In genomic region chr13:99894835-99895427, GRCh38 we compare ENCODE assay signal across 11 cellular contexts.
DNase-seq lines count a peak whose midpoint lies in the region; ATAC-seq, FAIRE-seq and TF ChIP-seq lines count a peak whose summit lies in the region.
"Had no signal": no experiment of that assay in that cellular context is flagged by ENCODE, and none has a peak within 500 bp of the region (broad histone marks: within the 10 kb centered on the region; RNA-seq: fewer than 3 reads in every experiment).

No MANE protein-coding gene starts in this region.

- H3K27ac Mint-ChIP-seq in GM23338, result no peak overlapping the region

- peak overlapping the region; percentile 66 for H3K4me3 Mint-ChIP-seq in GM23338

- no peaks in the 10 kb centered on the region for H3K9me3 Mint-ChIP-seq in GM23338

- H3K4me1 Mint-ChIP-seq in GM23338, result peaks cover 57% of the 10 kb centered on the region

- POLR2A ChIA-PET in A549 (lab: Yijun Ruan, JAX), result no interaction called here

- H3K79me2 ChIP-seq in GM23338 (replicated peaks; ENCODE audit: insufficient read depth), result no peaks in the 10 kb centered on the region

- DNase-seq in A549 (ENCODE audit: low read depth in 1 of 2, low spot score in 1 of 2), result no peak
- DNase-seq in GM23338 (ENCODE audit: low spot score), result peak; percentile 74
- DNase-seq in coronary artery (ENCODE audit: low spot score), result no peak
- no peak for DNase-seq in urothelium cell line (ENCODE audit: low spot score)
- no peak for DNase-seq in T-helper 9 cell
- DNase-seq: NCI-H510A treated with DMSO at 0.1 percent for 48 hours had no signal

- no peaks in the 10 kb centered on the region for H3K36me3 Mint-ChIP-seq in GM23338 (ENCODE audit: low read depth)

- TF ChIP-seq POLR2A in A549 (IDR thresholded peaks at IDR 0.05; ENCODE audit: low read length), result no peak

- H3K4me3 ChIP-seq in A549 (peak overlapping the region; percentile 28; the same call in 1 of the 3 replicates), GM23338 (peak overlapping the region; percentile 74), coronary artery (peak overlapping the region; percentile 68), mucosa of stomach (ENCODE audit: low read length) (peak overlapping the region; percentile 46)

- H4K20me1 ChIP-seq in GM23338 (replicated peaks; ENCODE audit: insufficient read depth), result no peaks in the 10 kb centered on the region

- ATAC-seq in A549 (peak in 1 of 2 experiments; percentile 58; a peak in 3 of 6 replicates), GM23338 (peak; percentile 10), HG02884 (IDR thresholded peaks at IDR 0.05; ENCODE audit: unreplicated experiment) (no peak), GM19328 (IDR thresholded peaks at IDR 0.05; ENCODE audit: unreplicated experiment) (no peak)

- H3K9me3 ChIP-seq in A549, result no peaks in the 10 kb centered on the region
- H3K9me3 ChIP-seq in mucosa of stomach (ENCODE audit: control insufficient read depth, low read length), result no peaks in the 10 kb centered on the region
- H3K9me3 ChIP-seq: neutrophil had no signal

- no peaks in the 10 kb centered on the region for H3K9me2 ChIP-seq in GM23338 (ENCODE audit: insufficient read depth)

- TF ChIP-seq RAD21 in A549 (conservative IDR thresholded peaks at IDR 0.05 in 1 of 2, IDR thresholded peaks at IDR 0.05 in 1 of 2), result no peak

- H3K4me2 ChIP-seq in A549, result peak overlapping the region; percentile 57
- H3K4me2 ChIP-seq in GM23338, result peak overlapping the region; percentile 99

- H3K27me3 ChIP-seq in GM23338 (ENCODE audit: insufficient read depth), result peaks cover 59% of the 10 kb centered on the region
- H3K27me3 ChIP-seq in mucosa of stomach (ENCODE audit: control insufficient read depth, insufficient read depth, low read length), result peaks cover 50% of the 10 kb centered on the region

- peak overlapping the region; percentile 96 for H2AFZ ChIP-seq in GM23338

- no peak for FAIRE-seq in A549 (lab: Jason Lieb, UNC)
- no peak for FAIRE-seq in urothelium cell line (lab: Jason Lieb, UNC)
- FAIRE-seq: G401.6 had no signal

- CTCF ChIA-PET in A549 (lab: Yijun Ruan, JAX), result no interaction called here

- peaks cover 30% of the 10 kb centered on the region for H3F3A ChIP-seq in GM23338 (replicated peaks; ENCODE audit: low read depth)

- H3K36me3 ChIP-seq in GM23338 (ENCODE audit: insufficient read depth), result no peaks in the 10 kb centered on the region
- H3K36me3 ChIP-seq in mucosa of stomach (ENCODE audit: control insufficient read depth, insufficient read depth, low read length), result no peaks in the 10 kb centered on the region
- H3K36me3 ChIP-seq: neutrophil had no signal

- 37% methylated on average over 30 of the region's 30 CpGs for WGBS in A549 (ENCODE audit: missing lambda C conversion rate)

- no peak for TF ChIP-seq EP300 in A549 (IDR thresholded peaks at IDR 0.05)

- H3K27ac ChIP-seq in A549 (no peak overlapping the region), GM23338 (ENCODE audit: low read depth) (no peak overlapping the region), coronary artery (no peak overlapping the region)
- H3K27ac ChIP-seq: neutrophil had no signal

- H3K27me3 Mint-ChIP-seq in GM23338 (ENCODE audit: insufficient read depth, low read depth, poor library complexity), result peaks cover 32% of the 10 kb centered on the region

- no peaks in the 10 kb centered on the region for H3K4me1 ChIP-seq in A549
- H3K4me1 ChIP-seq in GM23338 (ENCODE audit: insufficient read depth), result peaks cover 63% of the 10 kb centered on the region
- H3K4me1 ChIP-seq in mucosa of stomach (ENCODE audit: control insufficient read depth, insufficient read depth, low read length), result peaks cover 7% of the 10 kb centered on the region

- H3K9ac ChIP-seq in mucosa of stomach (ENCODE audit: low read length), result no peak overlapping the region

- TF ChIP-seq CTCF in A549 (IDR thresholded peaks at IDR 0.05) (no peak), GM23338 (conservative IDR thresholded peaks at IDR 0.05; ENCODE audit: low read depth in 2 of 2) (no peak), coronary artery (IDR thresholded peaks at IDR 0.05) (no peak)

TF ChIP-seq in A549, 52 proteins besides CTCF, POLR2A, EP300 and RAD21 (continues in another document):
- TF ChIP-seq PBX3 (IDR thresholded peaks at IDR 0.05), result no peak
- TF ChIP-seq, protein P1, sequence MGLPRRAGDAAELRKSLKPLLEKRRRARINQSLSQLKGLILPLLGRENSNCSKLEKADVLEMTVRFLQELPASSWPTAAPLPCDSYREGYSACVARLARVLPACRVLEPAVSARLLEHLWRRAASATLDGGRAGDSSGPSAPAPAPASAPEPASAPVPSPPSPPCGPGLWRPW (IDR thresholded peaks at IDR 0.05), result no peak
- TF ChIP-seq FOXS1 (CRISPR knock-in tag; IDR thresholded peaks at IDR 0.05), result no peak
- TF ChIP-seq EHMT2 (IDR thresholded peaks at IDR 0.05; ENCODE audit: low read depth), result no peak
- TF ChIP-seq HOXB5 (CRISPR knock-in tag; IDR thresholded peaks at IDR 0.05), result no peak
- TF ChIP-seq FOSL2 (IDR thresholded peaks at IDR 0.05), result no peak
- no peak for TF ChIP-seq FOSL2 (CRISPR knock-in tag; IDR thresholded peaks at IDR 0.05)
- TF ChIP-seq NPAS2 (CRISPR knock-in tag; IDR thresholded peaks at IDR 0.05; ENCODE audit: borderline replicate concordance), result no peak
- no peak for TF ChIP-seq MYC (IDR thresholded peaks at IDR 0.05; ENCODE audit: borderline replicate concordance, low read length)
- TF ChIP-seq ZNF302 (CRISPR knock-in tag; IDR thresholded peaks at IDR 0.05), result no peak
- no peak for TF ChIP-seq SMC3 (IDR thresholded peaks at IDR 0.05)
- TF ChIP-seq NFE2L2 (conservative IDR thresholded peaks at IDR 0.05; ENCODE audit: low read length), result no peak
- TF ChIP-seq ESRRA (IDR thresholded peaks at IDR 0.05; ENCODE audit: borderline replicate concordance, low read length), result no peak
- TF ChIP-seq, protein P2, sequence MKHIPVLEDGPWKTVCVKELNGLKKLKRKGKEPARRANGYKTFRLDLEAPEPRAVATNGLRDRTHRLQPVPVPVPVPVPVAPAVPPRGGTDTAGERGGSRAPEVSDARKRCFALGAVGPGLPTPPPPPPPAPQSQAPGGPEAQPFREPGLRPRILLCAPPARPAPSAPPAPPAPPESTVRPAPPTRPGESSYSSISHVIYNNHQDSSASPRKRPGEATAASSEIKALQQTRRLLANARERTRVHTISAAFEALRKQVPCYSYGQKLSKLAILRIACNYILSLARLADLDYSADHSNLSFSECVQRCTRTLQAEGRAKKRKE (CRISPR knock-in tag; IDR thresholded peaks at IDR 0.05; ENCODE audit: low read depth), result no peak
- no peak for TF ChIP-seq CBX2 (IDR thresholded peaks at IDR 0.05; ENCODE audit: borderline replicate concordance, low read depth)

TF ChIP-seq in GM23338, 12 proteins besides CTCF, POLR2A, EP300 and RAD21:
- TF ChIP-seq NANOG (IDR thresholded peaks at IDR 0.05; ENCODE audit: borderline replicate concordance) (no peak), EZH2 (IDR thresholded peaks at IDR 0.05; ENCODE audit: low read depth, unreplicated experiment) (peak; percentile 78)
